Comparison of ENCODE assay signal across 14 cellular contexts in the genomic region with DNA sequence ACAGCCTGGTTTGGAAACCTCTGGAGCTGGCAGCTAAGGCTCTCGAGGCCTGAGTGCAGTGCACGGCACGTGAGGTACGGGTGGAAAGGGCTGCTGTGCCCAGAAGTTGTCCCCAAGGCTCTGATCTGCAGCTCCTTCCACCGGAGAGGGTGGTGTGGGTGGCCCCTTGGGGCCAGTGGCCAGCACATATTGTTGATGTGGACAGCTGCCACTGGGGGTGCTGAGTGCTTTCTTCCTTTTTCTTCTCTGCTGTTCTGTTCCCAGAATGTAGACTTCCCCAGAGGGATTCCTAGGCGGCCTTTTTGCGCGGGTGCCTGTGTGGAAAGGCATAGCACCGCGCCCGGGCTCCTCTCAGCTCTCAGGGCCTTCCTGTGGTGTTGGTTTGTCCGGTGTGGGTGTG.
A peak's percentile ranks its signal among the peaks of the same experiment; 100 is the strongest.
DNase-seq lines count a peak whose midpoint lies in the region; ATAC-seq and TF ChIP-seq lines count a peak whose summit lies in the region.
"Had no signal": no experiment of that assay in that cellular context is flagged by ENCODE, and none has a peak within 500 bp of the region (broad histone marks: within the 10 kb centered on the region; RNA-seq: fewer than 3 reads in every experiment).

No MANE protein-coding gene starts in this region.

- CTCF ChIA-PET in activated CD8-positive, alpha-beta memory T cell treated with anti-CD3 and anti-CD28 coated beads, Interleukin-2, amount 10 ng/mL, durations not matched to agents 7 days and 5 days (lab: Charles Lee): no interaction called here

- no peaks in the 10 kb centered on the region for H3K4me1 Mint-ChIP-seq in activated CD8-positive, alpha-beta memory T cell treated with anti-CD3 and anti-CD28 coated beads, Interleukin-2, amount 10 ng/mL, durations not matched to agents 7 days and 5 days
- H3K4me1 Mint-ChIP-seq in brain (peaks cover 32% of the 10 kb centered on the region), neural progenitor cell (peaks cover 48% of the 10 kb centered on the region)

- peak; percentile 42 for DNase-seq in activated CD8-positive, alpha-beta memory T cell treated with anti-CD3 and anti-CD28 coated beads for 24 hours
- DNase-seq in activated CD8-positive, alpha-beta memory T cell treated with anti-CD3 and anti-CD28 coated beads, Interleukin-2, amount 10 ng/mL, durations not matched to agents 7 days and 5 days: no peak
- DNase-seq in neural progenitor cell (ENCODE audit: low spot score) (peak; percentile 27), ureter (ENCODE audit: low spot score) (peak; percentile 17), germinal center (ENCODE audit: low spot score) (no peak), LoVo (ENCODE audit: low spot score) (no peak)
- DNase-seq: MG63, NCI-H1105 treated with DMSO at 0.1 percent for 48 hours, NCI-H187, SK-N-SH had no signal

- ATAC-seq in activated CD8-positive, alpha-beta memory T cell treated with anti-CD3 and anti-CD28 coated beads, Interleukin-2, amount 10 ng/mL, durations not matched to agents 7 days and 5 days: no peak
- no peak for ATAC-seq in esophagus mucosa

- H3K9ac ChIP-seq in neural progenitor cell: no peak overlapping the region
- H3K9ac ChIP-seq: KMS-11, SK-N-SH had no signal

- TF ChIP-seq CTCF in brain (conservative IDR thresholded peaks at IDR 0.05): peak in 1 of 2 experiments; percentile 13
- no peak for TF ChIP-seq CTCF in neural progenitor cell (IDR thresholded peaks at IDR 0.05)

- H3K79me2 ChIP-seq in neural progenitor cell (ENCODE audit: low read depth): no peaks in the 10 kb centered on the region

- H3K36me3 ChIP-seq in neural progenitor cell: no peaks in the 10 kb centered on the region
- H3K36me3 ChIP-seq: MG63 had no signal

- peaks cover 5% of the 10 kb centered on the region for H3K27me3 Mint-ChIP-seq in activated CD8-positive, alpha-beta memory T cell treated with anti-CD3 and anti-CD28 coated beads, Interleukin-2, amount 10 ng/mL, durations not matched to agents 7 days and 5 days
- peaks cover 13% of the 10 kb centered on the region for H3K27me3 Mint-ChIP-seq in brain
- H3K27me3 Mint-ChIP-seq in neural progenitor cell (ENCODE audit: insufficient read depth, low read depth): peaks cover 41% of the 10 kb centered on the region

- H3K9me3 Mint-ChIP-seq in activated CD8-positive, alpha-beta memory T cell treated with anti-CD3 and anti-CD28 coated beads, Interleukin-2, amount 10 ng/mL, durations not matched to agents 7 days and 5 days (ENCODE audit: low read depth): peaks cover under 1% of the 10 kb centered on the region
- H3K9me3 Mint-ChIP-seq in brain: peaks cover 2 to 15% (median 8%) of the 10 kb centered on the region in 5 experiments
- peaks cover 20% of the 10 kb centered on the region for H3K9me3 Mint-ChIP-seq in neural progenitor cell

- H3K27ac Mint-ChIP-seq in activated CD8-positive, alpha-beta memory T cell treated with anti-CD3 and anti-CD28 coated beads, Interleukin-2, amount 10 ng/mL, durations not matched to agents 7 days and 5 days: no peak overlapping the region
- H3K27ac Mint-ChIP-seq in brain: peak overlapping the region in 3 of 5 experiments; percentile 52 to 91 (median 58)
- H3K27ac Mint-ChIP-seq in neural progenitor cell: peak overlapping the region; percentile 86

- H3K4me2 ChIP-seq in neural progenitor cell: peak overlapping the region; percentile 69
- H3K4me2 ChIP-seq: KMS-11, SK-N-SH had no signal

- H3K27me3 ChIP-seq in neural progenitor cell: no peaks in the 10 kb centered on the region
- H3K27me3 ChIP-seq: MG63 had no signal

- H3K27ac ChIP-seq in neural progenitor cell: no peak overlapping the region
- H3K27ac ChIP-seq: 22Rv1, KMS-11 had no signal

- no peak overlapping the region for H3K4me3 Mint-ChIP-seq in activated CD8-positive, alpha-beta memory T cell treated with anti-CD3 and anti-CD28 coated beads, Interleukin-2, amount 10 ng/mL, durations not matched to agents 7 days and 5 days
- peak overlapping the region in 1 of 5 experiments; percentile 18 for H3K4me3 Mint-ChIP-seq in brain
- H3K4me3 Mint-ChIP-seq in neural progenitor cell: peak overlapping the region; percentile 53

- peaks cover 35% of the 10 kb centered on the region for H3F3A ChIP-seq in neural progenitor cell (ENCODE audit: low read depth)

- H3K4me3 ChIP-seq in neural progenitor cell: peak overlapping the region; percentile 18
- H3K4me3 ChIP-seq: MG63 had no signal

- H3K9me3 ChIP-seq in neural progenitor cell (ENCODE audit: low read depth): peaks cover under 1% of the 10 kb centered on the region
- H3K9me3 ChIP-seq: MG63, SK-N-SH had no signal

- H4K20me1 ChIP-seq in neural progenitor cell (ENCODE audit: low read depth): peaks cover 19% of the 10 kb centered on the region

- H3K4me1 ChIP-seq in neural progenitor cell: peaks cover 28% of the 10 kb centered on the region

- no peak overlapping the region for H2AFZ ChIP-seq in neural progenitor cell (replicated peaks)

- no peaks in the 10 kb centered on the region for H3K36me3 Mint-ChIP-seq in activated CD8-positive, alpha-beta memory T cell treated with anti-CD3 and anti-CD28 coated beads, Interleukin-2, amount 10 ng/mL, durations not matched to agents 7 days and 5 days
- H3K36me3 Mint-ChIP-seq in brain (no peaks in the 10 kb centered on the region), neural progenitor cell (peaks cover 1% of the 10 kb centered on the region)

Comparison
In these comparisons a context has a peak if more than half of its experiments do, and no peak if none do; other contexts are left out.
1. DNase-seq: peak in activated CD8-positive, alpha-beta memory T cell treated with anti-CD3 and anti-CD28 coated beads for 24 hours (single experiment), neural progenitor cell (single experiment) and ureter (single experiment); none in activated CD8-positive, alpha-beta memory T cell treated with anti-CD3 and anti-CD28 coated beads, Interleukin-2, amount 10 ng/mL, durations not matched to agents 7 days and 5 days (single experiment), germinal center (single experiment) and LoVo (single experiment).